ENCODE assay signal across 20 cellular contexts in the genomic region with DNA sequence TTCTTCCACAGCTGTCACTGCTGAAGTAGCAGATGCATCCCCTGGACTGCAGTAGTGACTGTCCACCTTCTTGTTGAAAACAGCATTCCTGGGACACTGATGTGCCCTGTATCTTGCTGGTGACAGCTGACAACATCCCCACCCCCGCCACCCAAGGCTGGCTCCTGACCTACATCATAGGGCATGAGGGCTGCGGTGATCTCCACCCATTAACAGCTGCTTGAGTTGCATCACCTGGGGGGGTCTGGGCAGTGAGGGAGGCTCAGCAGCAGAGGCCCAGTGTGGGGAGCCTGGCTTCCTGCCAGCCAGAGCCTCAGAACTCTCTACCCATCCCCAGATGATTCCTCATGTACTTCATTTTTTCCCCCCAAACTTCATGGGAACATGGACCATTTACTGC. TPM values are rescaled to one million over a fixed set of nuclear protein-coding genes. Genes with fewer than 3 reads are reported as not detected.
A peak's percentile ranks its signal among the peaks of the same experiment; 100 is the strongest.
DNase-seq lines count a peak whose midpoint lies in the region; ATAC-seq and TF ChIP-seq lines count a peak whose summit lies in the region.
"Had no signal": no experiment of that assay in that cellular context is flagged by ENCODE, and none has a peak within 500 bp of the region (broad histone marks: within the 10 kb centered on the region; RNA-seq: fewer than 3 reads in every experiment).

No MANE protein-coding gene starts in this region.

- H3K79me2 ChIP-seq in osteoblast (ENCODE audit: insufficient read depth, low read length) = no peaks in the 10 kb centered on the region
- H3K79me2 ChIP-seq: hepatocyte had no signal

- intact Hi-C loops in aorta (cut with DNase I) (loop anchor here in 1 of 2 donors (5.0 kb wide), 1 partner anchor 34 kb away; no protein-coding TSS in a partner anchor), A673 (cut with micrococcal nuclease; ENCODE audit: unreplicated experiment) (no loop called here)

- H3K9me3 ChIP-seq in osteoblast (ENCODE audit: low read depth, low read length) (no peaks in the 10 kb centered on the region), aorta (ENCODE audit: control insufficient read depth, low read length) (no peaks in the 10 kb centered on the region), A673 (ENCODE audit: low read depth, low read length, poor library complexity, severe bottlenecking) (no peaks in the 10 kb centered on the region)
- H3K9me3 ChIP-seq: lower lobe of right lung, Peyer's patch, testis had no signal

- TF ChIP-seq CTCF in coronary artery (IDR thresholded peaks at IDR 0.05) (no peak), osteoblast (IDR thresholded peaks at IDR 0.05; ENCODE audit: extremely low read depth, low read depth, low read length) (no peak), A673 (conservative IDR thresholded peaks at IDR 0.05; ENCODE audit: low read depth, low read length) (no peak)

- peak; percentile 59 for DNase-seq in NCI-H510A treated with DMSO at 0.1 percent for 48 hours (lab: John Stamatoyannopoulos, UW)
- DNase-seq in coronary artery (ENCODE audit: low spot score) = no peak
- peak; percentile 80 for DNase-seq in osteoblast (ENCODE audit: insufficient read length, low spot score, missing footprints)
- no peak for DNase-seq in aorta
- no peak for DNase-seq in A673 (ENCODE audit: low spot score)
- DNase-seq: activated CD4-positive, CD25-positive, alpha-beta regulatory T cell; activated CD8-positive, alpha-beta T cell treated with anti-CD3 and anti-CD28 coated beads for 36 hours; activated naive CD4-positive, alpha-beta T cell treated with anti-CD3 and anti-CD28 coated beads for 36 hours; activated T-cell treated with anti-CD3 and anti-CD28 coated beads, Interleukin-2, amount 50 U/mL, for 24 hours; lower lobe of right lung; naive thymus-derived CD8-positive, alpha-beta T cell; NCI-H82; stimulated activated CD4-positive, alpha-beta T cell treated with anti-CD3 and anti-CD28 coated beads, Interleukin-4, amount 100 ng/mL, for 24 hours; testis had no signal

- POLR2A ChIA-PET in A673 (lab: Charles Lee; ENCODE audit: low non-redundant PET) = no interaction called here

- H3K4me2 ChIP-seq in osteoblast (ENCODE audit: insufficient read depth, low read length) = no peak overlapping the region
- H3K4me2 ChIP-seq: hepatocyte, smooth muscle cell had no signal

- H3K4me3 ChIP-seq in coronary artery (peak overlapping the region; percentile 84), osteoblast (ENCODE audit: insufficient read depth, low read length) (no peak overlapping the region), aorta (ENCODE audit: low read length in 2 of 2) (peak overlapping the region; percentile 20 to 50), A673 (ENCODE audit: low read depth, low read length, poor library complexity, severe bottlenecking) (no peak overlapping the region)
- H3K4me3 ChIP-seq: hepatocyte, lower lobe of right lung, Peyer's patch, smooth muscle cell, testis had no signal

- H3K27me3 ChIP-seq in osteoblast (ENCODE audit: insufficient read depth, low read length) (peaks cover 23% of the 10 kb centered on the region), aorta (ENCODE audit: control insufficient read depth in 1 of 2, insufficient read depth in 2 of 2, low read length in 1 of 2) (no peaks in the 10 kb centered on the region), A673 (replicated peaks; ENCODE audit: insufficient read depth, low read depth, low read length, poor library complexity) (peaks cover 86% of the 10 kb centered on the region)
- H3K27me3 ChIP-seq: testis had no signal

- no peaks in the 10 kb centered on the region for H3K36me3 ChIP-seq in osteoblast (ENCODE audit: insufficient read depth, low read length)
- no peaks in the 10 kb centered on the region for H3K36me3 ChIP-seq in aorta (ENCODE audit: control insufficient read depth in 1 of 2, insufficient read depth in 2 of 2, low read length in 1 of 2)
- no peaks in the 10 kb centered on the region for H3K36me3 ChIP-seq in A673 (ENCODE audit: insufficient read depth, low read length, poor library complexity, severe bottlenecking)
- H3K36me3 ChIP-seq: lower lobe of right lung, Peyer's patch had no signal

- ATAC-seq in aorta (ENCODE audit: low FRiP score) (no peak), HG03108 (IDR thresholded peaks at IDR 0.05; ENCODE audit: unreplicated experiment) (no peak)
- ATAC-seq in activated CD4-positive, CD25-positive, alpha-beta regulatory T cell treated with anti-CD3 and anti-CD28 coated beads, Interleukin-2, amount 50 U/mL, for 24 hours = no peak
- ATAC-seq: activated CD8-positive, alpha-beta T cell treated with anti-CD3 and anti-CD28 coated beads for 36 hours; lower lobe of right lung; naive thymus-derived CD8-positive, alpha-beta T cell had no signal

- H3K4me1 ChIP-seq in osteoblast (ENCODE audit: insufficient read depth, low read length) (peaks cover 12% of the 10 kb centered on the region), aorta (ENCODE audit: control insufficient read depth in 1 of 2, insufficient read depth in 2 of 2, low read length in 2 of 2) (peaks cover 17% of the 10 kb centered on the region in 2 donors), A673 (ENCODE audit: insufficient read depth, low read length, poor library complexity, severe bottlenecking) (no peaks in the 10 kb centered on the region)
- H3K4me1 ChIP-seq: Peyer's patch had no signal

- peaks cover 2% of the 10 kb centered on the region for H4K20me1 ChIP-seq in osteoblast (ENCODE audit: insufficient read depth, low read length)

- no TSS peak for BruUV-seq in A673 (replicated peaks; lab: Mats Ljungman, UMichigan)

- CTCF ChIA-PET in A673 (lab: Charles Lee) = no interaction called here

- no peak overlapping the region for H3K27ac ChIP-seq in coronary artery
- H3K27ac ChIP-seq in osteoblast (ENCODE audit: low read depth, low read length) = no peak overlapping the region
- H3K27ac ChIP-seq in aorta (ENCODE audit: low read depth in 1 of 2, low read length in 2 of 2) = no peak overlapping the region
- H3K27ac ChIP-seq in A673 (ENCODE audit: low read depth, low read length, poor library complexity, severe bottlenecking) = no peak overlapping the region
- H3K27ac ChIP-seq: hepatocyte, lower lobe of right lung, testis had no signal

- H2AFZ ChIP-seq in osteoblast (ENCODE audit: low read length) = no peak overlapping the region
- H2AFZ ChIP-seq: hepatocyte had no signal

- WGBS in aorta, 2 donors = 92 to 94% methylated on average over 2 of the region's 2 CpGs

RNA-seq across cellular contexts. Expression of a gene that starts 4.1 kb away (rescaled TPM):
- 59.2 and 80.0 TPM in 2 replicates for total RNA-seq in osteoblast
- total RNA-seq in aorta = 100 to 1,000 TPM; 304 to 558 TPM
- polyA plus RNA-seq in aorta = 10 to 100 TPM; 38.1 to 92.9 TPM
- total RNA-seq in A673 (2021) = not detected in 2 replicates
- total RNA-seq: G401; naive thymus-derived CD8-positive, alpha-beta T cell had no signal
- polyA plus RNA-seq: naive thymus-derived CD8-positive, alpha-beta T cell had no signal

Comparison
In these comparisons a context has a peak if more than half of its experiments do, and no peak if none do; other contexts are left out.
1. DNase-seq: peak in NCI-H510A treated with DMSO at 0.1 percent for 48 hours (single experiment) and osteoblast (single experiment); none in coronary artery (single experiment), aorta (0 of 2) and A673 (single experiment).
2. H3K4me3 ChIP-seq: peak in coronary artery (single experiment) and aorta (2 of 2); none in osteoblast (single experiment) and A673 (single experiment).
3. RNA of a gene that starts 4.1 kb away (total RNA-seq): 304 to 558 TPM in aorta and 59.2 to 80.0 TPM in osteoblast; not detected in A673; every median in the first group is over 10 times any median in the second.